ENCODE assay signal across 19 cellular contexts in the genomic region with DNA sequence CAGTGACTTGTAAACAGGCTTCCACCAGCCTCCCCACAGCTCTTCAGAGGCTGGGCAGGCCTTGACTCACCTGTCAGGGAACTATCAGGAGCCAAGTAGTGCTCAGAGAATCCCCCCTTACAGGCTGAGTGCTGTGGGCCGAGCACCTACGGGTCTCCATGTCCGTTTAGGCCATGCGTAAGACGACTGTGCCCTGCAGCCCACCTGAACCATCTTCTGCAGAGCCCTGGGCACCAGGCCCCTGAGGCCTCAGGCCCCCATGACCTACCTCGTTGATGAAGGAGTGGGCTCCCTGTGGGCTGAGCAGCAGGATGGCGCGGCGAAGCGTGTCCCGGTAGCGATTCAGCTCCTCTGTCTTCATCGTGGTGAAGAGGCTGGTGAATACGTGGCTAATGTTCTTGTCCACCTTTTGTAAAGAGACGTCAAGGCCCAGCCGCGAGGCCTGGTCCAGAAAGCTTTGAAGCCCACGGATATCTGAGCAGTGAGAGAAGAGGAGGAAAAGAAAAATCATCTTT.
DNase-seq lines count a peak whose midpoint lies in the region; ATAC-seq, FAIRE-seq and TF ChIP-seq lines count a peak whose summit lies in the region.
"Had no signal": no experiment of that assay in that cellular context is flagged by ENCODE, and none has a peak within 500 bp of the region (broad histone marks: within the 10 kb centered on the region; RNA-seq: fewer than 3 reads in every experiment).

No MANE protein-coding gene starts in this region.

- 87 to 96% (median 91%) methylated on average over 18 of the region's 18 CpGs for WGBS in spleen, 5 donors

- H3K27me3 Mint-ChIP-seq in glutamatergic neuron (ENCODE audit: unreplicated experiment): peaks cover 6% of the 10 kb centered on the region
- H3K27me3 Mint-ChIP-seq: CD4-positive, alpha-beta T cell had no signal

- no peak for TF ChIP-seq POLR2A in spleen (IDR thresholded peaks at IDR 0.05)

- peak overlapping the region; percentile 17 for H3K27ac Mint-ChIP-seq in glutamatergic neuron (ENCODE audit: unreplicated experiment)
- no peak overlapping the region for H3K27ac Mint-ChIP-seq in stimulated activated effector memory CD8-positive, alpha-beta T cell treated with anti-CD3 and anti-CD28 coated beads, Interleukin-12 subunit alpha, Interleukin-12 subunit beta, amount 100 ng/mL, for 72 hours
- H3K27ac Mint-ChIP-seq: B cell; CD4-positive, alpha-beta T cell; CD8-positive, alpha-beta T cell had no signal

- H3K4me1 ChIP-seq in spleen: no peaks in the 10 kb centered on the region
- H3K4me1 ChIP-seq: A549, Caco-2 had no signal

- ATAC-seq in stimulated activated effector memory CD8-positive, alpha-beta T cell treated with anti-CD3 and anti-CD28 coated beads, Interleukin-12 subunit alpha, Interleukin-12 subunit beta, amount 100 ng/mL, for 72 hours: no peak
- ATAC-seq: CD8-positive, alpha-beta T cell had no signal

- intact Hi-C loops in spleen (cut with DNase I; ENCODE audit: low total_unique reads): no loop called here

- H3K36me3 Mint-ChIP-seq in glutamatergic neuron (ENCODE audit: unreplicated experiment): no peaks in the 10 kb centered on the region
- no peaks in the 10 kb centered on the region for H3K36me3 Mint-ChIP-seq in stimulated activated effector memory CD8-positive, alpha-beta T cell treated with anti-CD3 and anti-CD28 coated beads, Interleukin-12 subunit alpha, Interleukin-12 subunit beta, amount 100 ng/mL, for 72 hours
- H3K36me3 Mint-ChIP-seq: CD8-positive, alpha-beta T cell had no signal

- H3K9me3 ChIP-seq in spleen: no peaks in the 10 kb centered on the region
- H3K9me3 ChIP-seq: A549; BLaER1 treated with 17β-estradiol and CSF1 and Interleukin-3, amounts not matched to agents 10 nM and 100 nM; Caco-2 had no signal

- FAIRE-seq in bronchial epithelial cell (lab: Jason Lieb, UNC): peak; percentile 18
- FAIRE-seq: A549, D721Med, G401.6, GM12891, GM19239 had no signal

- H3K4me3 ChIP-seq in bronchial epithelial cell (ENCODE audit: low read depth, low read length): no peak overlapping the region
- no peak overlapping the region for H3K4me3 ChIP-seq in spleen
- H3K4me3 ChIP-seq: A549; BLaER1 treated with 17β-estradiol and CSF1 and Interleukin-3, amounts not matched to agents 10 nM and 100 nM had no signal

- H3K4me3 Mint-ChIP-seq in glutamatergic neuron (ENCODE audit: unreplicated experiment): no peak overlapping the region
- no peak overlapping the region for H3K4me3 Mint-ChIP-seq in stimulated activated effector memory CD8-positive, alpha-beta T cell treated with anti-CD3 and anti-CD28 coated beads, Interleukin-12 subunit alpha, Interleukin-12 subunit beta, amount 100 ng/mL, for 72 hours
- H3K4me3 Mint-ChIP-seq: B cell; CD4-positive, alpha-beta T cell; CD8-positive, alpha-beta T cell had no signal

- H3K27me3 ChIP-seq in bronchial epithelial cell (ENCODE audit: control insufficient read depth, insufficient read depth, low read length) (no peaks in the 10 kb centered on the region), spleen (replicated peaks in 1 of 7) (peaks cover 0 to 19% (median 0%) of the 10 kb centered on the region in 7 donors)
- H3K27me3 ChIP-seq: BLaER1 treated with 17β-estradiol and CSF1 and Interleukin-3, amounts not matched to agents 10 nM and 100 nM had no signal

- peaks cover 1% of the 10 kb centered on the region for H3K9me3 Mint-ChIP-seq in glutamatergic neuron (ENCODE audit: unreplicated experiment)
- no peaks in the 10 kb centered on the region for H3K9me3 Mint-ChIP-seq in stimulated activated effector memory CD8-positive, alpha-beta T cell treated with anti-CD3 and anti-CD28 coated beads, Interleukin-12 subunit alpha, Interleukin-12 subunit beta, amount 100 ng/mL, for 72 hours
- H3K9me3 Mint-ChIP-seq: CD4-positive, alpha-beta T cell; CD8-positive, alpha-beta T cell had no signal

- TF ChIP-seq CTCF in bronchial epithelial cell (IDR thresholded peaks at IDR 0.05; ENCODE audit: insufficient read depth, low read length, severe bottlenecking) (no peak), glutamatergic neuron (IDR thresholded peaks at IDR 0.05; ENCODE audit: partially characterized antibody, unreplicated experiment) (no peak), spleen (IDR thresholded peaks at IDR 0.05 in 8 of 11, conservative IDR thresholded peaks at IDR 0.05 in 3 of 11) (no peak)

- no peaks in the 10 kb centered on the region for H3K36me3 ChIP-seq in bronchial epithelial cell (ENCODE audit: control insufficient read depth, insufficient read depth, low read length)
- no peaks in the 10 kb centered on the region for H3K36me3 ChIP-seq in spleen
- H3K36me3 ChIP-seq: BLaER1 treated with 17β-estradiol and CSF1 and Interleukin-3, amounts not matched to agents 10 nM and 100 nM had no signal

- no peaks in the 10 kb centered on the region for H3K4me1 Mint-ChIP-seq in glutamatergic neuron (ENCODE audit: low read depth, unreplicated experiment)
- H3K4me1 Mint-ChIP-seq in stimulated activated effector memory CD8-positive, alpha-beta T cell treated with anti-CD3 and anti-CD28 coated beads, Interleukin-12 subunit alpha, Interleukin-12 subunit beta, amount 100 ng/mL, for 72 hours: no peaks in the 10 kb centered on the region
- H3K4me1 Mint-ChIP-seq: B cell had no signal

- no peak for DNase-seq in bronchial epithelial cell (ENCODE audit: low read depth)
- DNase-seq in glutamatergic neuron: no peak
- peak; percentile 70 for DNase-seq in spleen
- DNase-seq in activated CD8-positive, alpha-beta memory T cell treated with anti-CD3 and anti-CD28 coated beads for 24 hours: no peak
- DNase-seq in stimulated activated effector memory CD8-positive, alpha-beta T cell treated with anti-CD3 and anti-CD28 coated beads, Interleukin-12 subunit alpha, Interleukin-12 subunit beta, amount 100 ng/mL, for 72 hours (ENCODE audit: low spot score in 2 of 2): no peak
- DNase-seq: CD8-positive, alpha-beta T cell; DMS79 treated with DMSO at 0.1 percent for 48 hours; GF-D8 had no signal

- H3K27ac ChIP-seq in spleen: no peak overlapping the region
- H3K27ac ChIP-seq: 22Rv1; A549; BLaER1 treated with 17β-estradiol and CSF1 and Interleukin-3, amounts not matched to agents 10 nM and 100 nM; C4-2B had no signal
